8 cellular contexts compared by ENCODE assay signal in genomic region chr12:103840399-103840880, GRCh38. TPM values are rescaled to one million over a fixed set of nuclear protein-coding genes. Genes with fewer than 3 reads are reported as not detected.
DNase-seq lines count a peak whose midpoint lies in the region; ATAC-seq and TF ChIP-seq lines count a peak whose summit lies in the region.

No MANE protein-coding gene starts in this region.

- peaks cover 0 to 25% (median 12%) of the 10 kb centered on the region in 11 experiments; a peak in 10 of 22 replicates for H3K9me3 ChIP-seq in BLaER1 treated with 17β-estradiol and CSF1 and Interleukin-3, amounts not matched to agents 10 nM and 100 nM (replicated peaks in 1 of 11)
- H3K9me3 ChIP-seq in neuron (ENCODE audit: low read length): peaks cover 5% of the 10 kb centered on the region

- H3K27ac ChIP-seq in BLaER1 treated with 17β-estradiol and CSF1 and Interleukin-3, amounts not matched to agents 10 nM and 100 nM: peak overlapping the region in 10 of 11 experiments; percentile 4 to 83 (median 79); a peak in 19 of 22 replicates

- peak overlapping the region; percentile 88 to 99 (median 95) for H3K4me2 ChIP-seq in BLaER1 treated with 17β-estradiol and CSF1 and Interleukin-3, amounts not matched to agents 10 nM and 100 nM

- DNase-seq in GM19238 (ENCODE audit: insufficient read length, low spot score) (peak; percentile 27), DMS153 (lab: John Stamatoyannopoulos, UW) (no peak), KBM-7 (no peak)

- H3K4me1 ChIP-seq in BLaER1 treated with 17β-estradiol and CSF1 and Interleukin-3, amounts not matched to agents 10 nM and 100 nM: peaks cover 11 to 23% (median 20%) of the 10 kb centered on the region in 10 experiments; a peak in 19 of 20 replicates
- H3K4me1 ChIP-seq in neuron (ENCODE audit: insufficient read depth, low read length): peaks cover 10% of the 10 kb centered on the region

- ATAC-seq in HG03342 (IDR thresholded peaks at IDR 0.05; ENCODE audit: unreplicated experiment): peak; percentile 40
- ATAC-seq in esophagus mucosa: peak; percentile 30

- in situ Hi-C loops in KBM-7 (cut with MboI; ENCODE audit: low pct_unique_long_range_greater_than_20kb, low sequenced_read_pairs): no loop called here

- peak overlapping the region; percentile 70 to 96 (median 90) for H3K4me3 ChIP-seq in BLaER1 treated with 17β-estradiol and CSF1 and Interleukin-3, amounts not matched to agents 10 nM and 100 nM
- H3K4me3 ChIP-seq in WI38 (ENCODE audit: low read depth, low read length) (peak overlapping the region; percentile 91), neuron (ENCODE audit: low read length) (peak overlapping the region; percentile 88)

- peak overlapping the region; percentile 100 for H2AFZ ChIP-seq in neuron (ENCODE audit: low read depth, low read length)

- peak overlapping the region; percentile 70 to 91 (median 83) for H3K9ac ChIP-seq in BLaER1 treated with 17β-estradiol and CSF1 and Interleukin-3, amounts not matched to agents 10 nM and 100 nM

- H4K20me1 ChIP-seq in BLaER1 treated with 17β-estradiol and CSF1 and Interleukin-3, amounts not matched to agents 10 nM and 100 nM: peaks cover 0 to 45% (median 9%) of the 10 kb centered on the region in 11 experiments; a peak in 8 of 22 replicates

- H3K27me3 ChIP-seq in BLaER1 treated with 17β-estradiol and CSF1 and Interleukin-3, amounts not matched to agents 10 nM and 100 nM: no peaks in the 10 kb centered on the region
- H3K27me3 ChIP-seq in neuron (ENCODE audit: insufficient read depth, low read length): no peaks in the 10 kb centered on the region

- H3K36me3 ChIP-seq in BLaER1 treated with 17β-estradiol and CSF1 and Interleukin-3, amounts not matched to agents 10 nM and 100 nM: peaks cover 0 to 22% (median 12%) of the 10 kb centered on the region in 11 experiments; a peak in 7 of 22 replicates
- no peaks in the 10 kb centered on the region for H3K36me3 ChIP-seq in neuron (ENCODE audit: insufficient read depth, low read length)

- TF ChIP-seq CTCF in WI38 (IDR thresholded peaks at IDR 0.05; ENCODE audit: low read depth, low read length): no peak

RNA-seq across cellular contexts. Expression of gene NT5DC3, which starts 0.6 kb away (rescaled TPM):
- 4.8 TPM for total RNA-seq in esophagus mucosa
